1 cellular context compared by ENCODE assay signal in the genomic region with DNA sequence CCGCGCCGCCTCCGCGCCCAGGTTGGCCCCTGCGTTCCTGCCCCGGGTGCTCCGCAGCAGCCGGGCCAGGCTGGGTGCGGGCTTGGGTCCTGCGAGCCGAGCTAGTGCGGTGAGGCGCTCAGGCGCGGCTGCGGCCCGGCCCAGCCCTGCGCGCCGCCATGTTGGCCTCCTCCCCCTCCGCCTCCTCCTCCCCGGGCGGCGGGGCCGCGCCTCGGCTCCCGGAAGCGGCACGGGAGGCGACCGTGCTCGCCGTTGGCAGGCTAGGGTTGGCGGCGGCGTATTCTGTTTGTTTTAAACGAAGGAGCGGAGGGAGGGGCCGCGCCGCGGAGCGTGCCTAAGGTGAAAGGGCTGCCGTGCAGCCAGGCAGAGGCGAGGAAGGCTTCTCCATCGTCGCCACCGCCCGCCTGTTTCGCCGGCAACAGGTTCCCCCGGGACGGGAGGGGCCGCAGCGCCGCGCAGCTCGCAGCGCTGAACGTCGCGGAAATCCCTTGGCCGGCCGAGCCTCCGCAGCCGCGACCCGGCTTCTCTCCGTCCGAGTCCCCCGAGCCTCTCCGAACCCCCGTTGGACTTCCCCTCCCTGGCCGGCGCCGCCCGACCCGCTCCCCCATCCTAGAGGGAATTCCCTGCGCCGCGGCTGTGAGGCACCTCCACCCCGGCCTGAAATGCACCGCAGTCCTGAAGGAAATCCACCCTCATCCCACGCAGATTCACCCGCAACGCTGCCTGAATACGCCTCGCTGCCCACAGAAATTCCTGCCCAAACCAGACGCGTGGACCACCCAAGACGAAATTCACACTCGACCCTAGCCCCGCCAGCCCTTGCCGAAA.
TF ChIP-seq lines count a peak whose summit lies in the region.

A gene with protein sequence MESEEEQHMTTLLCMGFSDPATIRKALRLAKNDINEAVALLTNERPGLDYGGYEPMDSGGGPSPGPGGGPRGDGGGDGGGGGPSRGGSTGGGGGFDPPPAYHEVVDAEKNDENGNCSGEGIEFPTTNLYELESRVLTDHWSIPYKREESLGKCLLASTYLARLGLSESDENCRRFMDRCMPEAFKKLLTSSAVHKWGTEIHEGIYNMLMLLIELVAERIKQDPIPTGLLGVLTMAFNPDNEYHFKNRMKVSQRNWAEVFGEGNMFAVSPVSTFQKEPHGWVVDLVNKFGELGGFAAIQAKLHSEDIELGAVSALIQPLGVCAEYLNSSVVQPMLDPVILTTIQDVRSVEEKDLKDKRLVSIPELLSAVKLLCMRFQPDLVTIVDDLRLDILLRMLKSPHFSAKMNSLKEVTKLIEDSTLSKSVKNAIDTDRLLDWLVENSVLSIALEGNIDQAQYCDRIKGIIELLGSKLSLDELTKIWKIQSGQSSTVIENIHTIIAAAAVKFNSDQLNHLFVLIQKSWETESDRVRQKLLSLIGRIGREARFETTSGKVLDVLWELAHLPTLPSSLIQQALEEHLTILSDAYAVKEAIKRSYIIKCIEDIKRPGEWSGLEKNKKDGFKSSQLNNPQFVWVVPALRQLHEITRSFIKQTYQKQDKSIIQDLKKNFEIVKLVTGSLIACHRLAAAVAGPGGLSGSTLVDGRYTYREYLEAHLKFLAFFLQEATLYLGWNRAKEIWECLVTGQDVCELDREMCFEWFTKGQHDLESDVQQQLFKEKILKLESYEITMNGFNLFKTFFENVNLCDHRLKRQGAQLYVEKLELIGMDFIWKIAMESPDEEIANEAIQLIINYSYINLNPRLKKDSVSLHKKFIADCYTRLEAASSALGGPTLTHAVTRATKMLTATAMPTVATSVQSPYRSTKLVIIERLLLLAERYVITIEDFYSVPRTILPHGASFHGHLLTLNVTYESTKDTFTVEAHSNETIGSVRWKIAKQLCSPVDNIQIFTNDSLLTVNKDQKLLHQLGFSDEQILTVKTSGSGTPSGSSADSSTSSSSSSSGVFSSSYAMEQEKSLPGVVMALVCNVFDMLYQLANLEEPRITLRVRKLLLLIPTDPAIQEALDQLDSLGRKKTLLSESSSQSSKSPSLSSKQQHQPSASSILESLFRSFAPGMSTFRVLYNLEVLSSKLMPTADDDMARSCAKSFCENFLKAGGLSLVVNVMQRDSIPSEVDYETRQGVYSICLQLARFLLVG (N-terminal part only) (minus strand): TSS at position 171 of the 828 bp plus-strand sequence. CDS start 251 bp downstream, outside the sequence.

TF ChIP-seq in K562, 482 proteins besides CTCF, POLR2A, EP300 and RAD21 (continued from another document and continues in another):
- TF ChIP-seq RNF2 (IDR thresholded peaks at IDR 0.05) (no peak), CBX8 (IDR thresholded peaks at IDR 0.05; ENCODE audit: borderline replicate concordance, extremely low read depth, low read depth, low read length, poor library complexity, severe bottlenecking) (no peak), ZNF764 (CRISPR knock-in tag; IDR thresholded peaks at IDR 0.05; ENCODE audit: low read depth) (no peak), HMGN3 (IDR thresholded peaks at IDR 0.05; ENCODE audit: borderline replicate concordance, extremely low read depth, insufficient read length, low read depth, low read length) (peak; percentile 84), EZH2 (IDR thresholded peaks at IDR 0.05; ENCODE audit: borderline replicate concordance, low read depth, low read length) (no peak), MYC (IDR thresholded peaks at IDR 0.05; ENCODE audit: low read depth, low read length) (peak; percentile 62), MYC (CRISPR knock-in tag; IDR thresholded peaks at IDR 0.05; ENCODE audit: borderline replicate concordance, low read depth) (peak; percentile 32; the same call in 1 of the 2 replicates), ZNF3 (CRISPR knock-in tag; IDR thresholded peaks at IDR 0.05) (no peak), ZFPM2 (CRISPR knock-in tag; IDR thresholded peaks at IDR 0.05) (no peak), ZNF311 (CRISPR knock-in tag; IDR thresholded peaks at IDR 0.05) (no peak), HCFC1 (IDR thresholded peaks at IDR 0.05; ENCODE audit: low read depth, low read length) (peak; percentile 60; the same call in 1 of the 2 replicates), NEUROD1 (IDR thresholded peaks at IDR 0.05; ENCODE audit: borderline replicate concordance, low read depth, low read length, partially characterized antibody) (no peak), RUNX1 (IDR thresholded peaks at IDR 0.05; ENCODE audit: low read depth) (no peak), ZNF24 (IDR thresholded peaks at IDR 0.05) (no peak), DIDO1 (tag; IDR thresholded peaks at IDR 0.05; ENCODE audit: low read depth) (no peak), ZNF507 (tag; conservative IDR thresholded peaks at IDR 0.05) (no peak), IRF2 (CRISPR knock-in tag; IDR thresholded peaks at IDR 0.05) (no peak), BACH1 (tag; IDR thresholded peaks at IDR 0.05) (no peak), NBN (IDR thresholded peaks at IDR 0.05; ENCODE audit: low read depth) (no peak), CBFB (CRISPR knock-in tag; IDR thresholded peaks at IDR 0.05) (no peak), ZNF79 (CRISPR knock-in tag; IDR thresholded peaks at IDR 0.05; ENCODE audit: low read depth) (no peak), NFXL1 (CRISPR knock-in tag; IDR thresholded peaks at IDR 0.05) (no peak), ZNF76 (CRISPR knock-in tag; IDR thresholded peaks at IDR 0.05; ENCODE audit: borderline replicate concordance) (no peak), KAT8 (IDR thresholded peaks at IDR 0.05; ENCODE audit: low read depth) (no peak), HDGF (IDR thresholded peaks at IDR 0.05) (no peak), PHB (CRISPR knock-in tag; IDR thresholded peaks at IDR 0.05) (no peak), SAP30 (IDR thresholded peaks at IDR 0.05; ENCODE audit: borderline replicate concordance, insufficient read depth, low read depth, low read length, poor library complexity, severe bottlenecking) (no peak), HDAC3 (IDR thresholded peaks at IDR 0.05; ENCODE audit: borderline replicate concordance, partially characterized antibody) (no peak), SMARCB1 (IDR thresholded peaks at IDR 0.05; ENCODE audit: insufficient read length, low read depth) (no peak), ZNF444 (CRISPR knock-in tag; IDR thresholded peaks at IDR 0.05) (no peak), NR3C1 (CRISPR knock-in tag; IDR thresholded peaks at IDR 0.05) (no peak), PRMT5 (CRISPR knock-in tag; IDR thresholded peaks at IDR 0.05) (no peak), BHLHE40 (IDR thresholded peaks at IDR 0.05; ENCODE audit: low read length) (peak; percentile 95), PRPF4 (IDR thresholded peaks at IDR 0.05; ENCODE audit: insufficient read depth, low read depth, low read length, poor library complexity, severe bottlenecking) (no peak), PHF20 (IDR thresholded peaks at IDR 0.05; ENCODE audit: partially characterized antibody) (no peak), HNRNPL (IDR thresholded peaks at IDR 0.05; ENCODE audit: low read depth, low read length) (peak; percentile 53; the same call in 1 of the 2 replicates), ELF2 (CRISPR knock-in tag; IDR thresholded peaks at IDR 0.05) (peak; percentile 74)
- TF ChIP-seq, protein P1, sequence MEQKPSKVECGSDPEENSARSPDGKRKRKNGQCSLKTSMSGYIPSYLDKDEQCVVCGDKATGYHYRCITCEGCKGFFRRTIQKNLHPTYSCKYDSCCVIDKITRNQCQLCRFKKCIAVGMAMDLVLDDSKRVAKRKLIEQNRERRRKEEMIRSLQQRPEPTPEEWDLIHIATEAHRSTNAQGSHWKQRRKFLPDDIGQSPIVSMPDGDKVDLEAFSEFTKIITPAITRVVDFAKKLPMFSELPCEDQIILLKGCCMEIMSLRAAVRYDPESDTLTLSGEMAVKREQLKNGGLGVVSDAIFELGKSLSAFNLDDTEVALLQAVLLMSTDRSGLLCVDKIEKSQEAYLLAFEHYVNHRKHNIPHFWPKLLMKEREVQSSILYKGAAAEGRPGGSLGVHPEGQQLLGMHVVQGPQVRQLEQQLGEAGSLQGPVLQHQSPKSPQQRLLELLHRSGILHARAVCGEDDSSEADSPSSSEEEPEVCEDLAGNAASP (IDR thresholded peaks at IDR 0.05) = no peak
- TF ChIP-seq, protein P2, sequence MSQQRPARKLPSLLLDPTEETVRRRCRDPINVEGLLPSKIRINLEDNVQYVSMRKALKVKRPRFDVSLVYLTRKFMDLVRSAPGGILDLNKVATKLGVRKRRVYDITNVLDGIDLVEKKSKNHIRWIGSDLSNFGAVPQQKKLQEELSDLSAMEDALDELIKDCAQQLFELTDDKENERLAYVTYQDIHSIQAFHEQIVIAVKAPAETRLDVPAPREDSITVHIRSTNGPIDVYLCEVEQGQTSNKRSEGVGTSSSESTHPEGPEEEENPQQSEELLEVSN (IDR thresholded peaks at IDR 0.05; ENCODE audit: borderline replicate concordance in 1 of 2, extremely low read depth in 1 of 2, insufficient read depth in 1 of 2, insufficient read length in 1 of 2, low read depth in 1 of 2, low read length in 1 of 2, poor library complexity in 1 of 2, severe bottlenecking in 1 of 2) = peak in 1 of 2 experiments; percentile 36
- TF ChIP-seq, protein P3, sequence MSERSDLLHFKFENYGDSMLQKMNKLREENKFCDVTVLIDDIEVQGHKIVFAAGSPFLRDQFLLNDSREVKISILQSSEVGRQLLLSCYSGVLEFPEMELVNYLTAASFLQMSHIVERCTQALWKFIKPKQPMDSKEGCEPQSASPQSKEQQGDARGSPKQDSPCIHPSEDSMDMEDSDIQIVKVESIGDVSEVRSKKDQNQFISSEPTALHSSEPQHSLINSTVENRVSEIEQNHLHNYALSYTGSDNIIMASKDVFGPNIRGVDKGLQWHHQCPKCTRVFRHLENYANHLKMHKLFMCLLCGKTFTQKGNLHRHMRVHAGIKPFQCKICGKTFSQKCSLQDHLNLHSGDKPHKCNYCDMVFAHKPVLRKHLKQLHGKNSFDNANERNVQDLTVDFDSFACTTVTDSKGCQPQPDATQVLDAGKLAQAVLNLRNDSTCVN (CRISPR knock-in tag; IDR thresholded peaks at IDR 0.05) = no peak
- TF ChIP-seq, protein P4, sequence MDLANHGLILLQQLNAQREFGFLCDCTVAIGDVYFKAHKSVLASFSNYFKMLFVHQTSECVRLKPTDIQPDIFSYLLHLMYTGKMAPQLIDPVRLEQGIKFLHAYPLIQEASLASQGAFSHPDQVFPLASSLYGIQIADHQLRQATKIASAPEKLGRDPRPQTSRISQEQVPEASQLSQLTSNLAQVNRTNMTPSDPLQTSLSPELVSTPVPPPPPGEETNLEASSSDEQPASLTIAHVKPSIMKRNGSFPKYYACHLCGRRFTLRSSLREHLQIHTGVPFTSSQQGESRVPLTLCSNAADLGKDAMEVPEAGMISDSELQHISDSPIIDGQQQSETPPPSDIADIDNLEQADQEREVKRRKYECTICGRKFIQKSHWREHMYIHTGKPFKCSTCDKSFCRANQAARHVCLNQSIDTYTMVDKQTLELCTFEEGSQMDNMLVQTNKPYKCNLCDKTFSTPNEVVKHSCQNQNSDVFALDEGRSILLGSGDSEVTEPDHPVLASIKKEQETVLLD (IDR thresholded peaks at IDR 0.05) = no peak
- TF ChIP-seq, protein P5, sequence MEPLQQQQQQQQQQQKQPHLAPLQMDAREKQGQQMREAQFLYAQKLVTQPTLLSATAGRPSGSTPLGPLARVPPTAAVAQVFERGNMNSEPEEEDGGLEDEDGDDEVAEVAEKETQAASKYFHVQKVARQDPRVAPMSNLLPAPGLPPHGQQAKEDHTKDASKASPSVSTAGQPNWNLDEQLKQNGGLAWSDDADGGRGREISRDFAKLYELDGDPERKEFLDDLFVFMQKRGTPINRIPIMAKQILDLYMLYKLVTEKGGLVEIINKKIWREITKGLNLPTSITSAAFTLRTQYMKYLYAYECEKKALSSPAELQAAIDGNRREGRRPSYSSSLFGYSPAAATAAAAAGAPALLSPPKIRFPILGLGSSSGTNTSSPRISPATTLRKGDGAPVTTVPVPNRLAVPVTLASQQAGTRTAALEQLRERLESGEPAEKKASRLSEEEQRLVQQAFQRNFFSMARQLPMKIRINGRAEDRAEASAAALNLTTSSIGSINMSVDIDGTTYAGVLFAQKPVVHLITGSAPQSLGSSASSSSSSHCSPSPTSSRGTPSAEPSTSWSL (CRISPR knock-in tag; IDR thresholded peaks at IDR 0.05; ENCODE audit: borderline replicate concordance) = no peak
- TF ChIP-seq, protein P6, sequence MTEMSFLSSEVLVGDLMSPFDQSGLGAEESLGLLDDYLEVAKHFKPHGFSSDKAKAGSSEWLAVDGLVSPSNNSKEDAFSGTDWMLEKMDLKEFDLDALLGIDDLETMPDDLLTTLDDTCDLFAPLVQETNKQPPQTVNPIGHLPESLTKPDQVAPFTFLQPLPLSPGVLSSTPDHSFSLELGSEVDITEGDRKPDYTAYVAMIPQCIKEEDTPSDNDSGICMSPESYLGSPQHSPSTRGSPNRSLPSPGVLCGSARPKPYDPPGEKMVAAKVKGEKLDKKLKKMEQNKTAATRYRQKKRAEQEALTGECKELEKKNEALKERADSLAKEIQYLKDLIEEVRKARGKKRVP (CRISPR knock-in tag; IDR thresholded peaks at IDR 0.05) = peak; percentile 48; the same call in 1 of the 2 replicates
- TF ChIP-seq, protein P7, sequence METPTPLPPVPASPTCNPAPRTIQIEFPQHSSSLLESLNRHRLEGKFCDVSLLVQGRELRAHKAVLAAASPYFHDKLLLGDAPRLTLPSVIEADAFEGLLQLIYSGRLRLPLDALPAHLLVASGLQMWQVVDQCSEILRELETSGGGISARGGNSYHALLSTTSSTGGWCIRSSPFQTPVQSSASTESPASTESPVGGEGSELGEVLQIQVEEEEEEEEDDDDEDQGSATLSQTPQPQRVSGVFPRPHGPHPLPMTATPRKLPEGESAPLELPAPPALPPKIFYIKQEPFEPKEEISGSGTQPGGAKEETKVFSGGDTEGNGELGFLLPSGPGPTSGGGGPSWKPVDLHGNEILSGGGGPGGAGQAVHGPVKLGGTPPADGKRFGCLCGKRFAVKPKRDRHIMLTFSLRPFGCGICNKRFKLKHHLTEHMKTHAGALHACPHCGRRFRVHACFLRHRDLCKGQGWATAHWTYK (CRISPR knock-in tag; IDR thresholded peaks at IDR 0.05) = no peak
- TF ChIP-seq, protein P8, sequence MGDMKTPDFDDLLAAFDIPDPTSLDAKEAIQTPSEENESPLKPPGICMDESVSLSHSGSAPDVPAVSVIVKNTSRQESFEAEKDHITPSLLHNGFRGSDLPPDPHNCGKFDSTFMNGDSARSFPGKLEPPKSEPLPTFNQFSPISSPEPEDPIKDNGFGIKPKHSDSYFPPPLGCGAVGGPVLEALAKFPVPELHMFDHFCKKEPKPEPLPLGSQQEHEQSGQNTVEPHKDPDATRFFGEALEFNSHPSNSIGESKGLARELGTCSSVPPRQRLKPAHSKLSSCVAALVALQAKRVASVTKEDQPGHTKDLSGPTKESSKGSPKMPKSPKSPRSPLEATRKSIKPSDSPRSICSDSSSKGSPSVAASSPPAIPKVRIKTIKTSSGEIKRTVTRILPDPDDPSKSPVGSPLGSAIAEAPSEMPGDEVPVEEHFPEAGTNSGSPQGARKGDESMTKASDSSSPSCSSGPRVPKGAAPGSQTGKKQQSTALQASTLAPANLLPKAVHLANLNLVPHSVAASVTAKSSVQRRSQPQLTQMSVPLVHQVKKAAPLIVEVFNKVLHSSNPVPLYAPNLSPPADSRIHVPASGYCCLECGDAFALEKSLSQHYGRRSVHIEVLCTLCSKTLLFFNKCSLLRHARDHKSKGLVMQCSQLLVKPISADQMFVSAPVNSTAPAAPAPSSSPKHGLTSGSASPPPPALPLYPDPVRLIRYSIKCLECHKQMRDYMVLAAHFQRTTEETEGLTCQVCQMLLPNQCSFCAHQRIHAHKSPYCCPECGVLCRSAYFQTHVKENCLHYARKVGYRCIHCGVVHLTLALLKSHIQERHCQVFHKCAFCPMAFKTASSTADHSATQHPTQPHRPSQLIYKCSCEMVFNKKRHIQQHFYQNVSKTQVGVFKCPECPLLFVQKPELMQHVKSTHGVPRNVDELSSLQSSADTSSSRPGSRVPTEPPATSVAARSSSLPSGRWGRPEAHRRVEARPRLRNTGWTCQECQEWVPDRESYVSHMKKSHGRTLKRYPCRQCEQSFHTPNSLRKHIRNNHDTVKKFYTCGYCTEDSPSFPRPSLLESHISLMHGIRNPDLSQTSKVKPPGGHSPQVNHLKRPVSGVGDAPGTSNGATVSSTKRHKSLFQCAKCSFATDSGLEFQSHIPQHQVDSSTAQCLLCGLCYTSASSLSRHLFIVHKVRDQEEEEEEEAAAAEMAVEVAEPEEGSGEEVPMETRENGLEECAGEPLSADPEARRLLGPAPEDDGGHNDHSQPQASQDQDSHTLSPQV (IDR thresholded peaks at IDR 0.05) = peak; percentile 71
